Comparison of ENCODE assay signal across 2 cellular contexts in genomic region chr20:56504373-56505005, GRCh38.
A peak's percentile ranks its signal among the peaks of the same experiment; 100 is the strongest.
TF ChIP-seq lines count a peak whose summit lies in the region.

No MANE protein-coding gene starts in this region.

TF ChIP-seq in HCT116, 20 proteins besides CTCF, POLR2A, EP300 and RAD21:
- TF ChIP-seq SRF (IDR thresholded peaks at IDR 0.05; ENCODE audit: low read depth) (no peak), SP1 (IDR thresholded peaks at IDR 0.05; ENCODE audit: low read depth) (no peak)
TF ChIP-seq in HCT116: peak in this region for 0.

TF ChIP-seq in HepG2, 621 proteins besides CTCF, POLR2A, EP300 and RAD21:
- TF ChIP-seq TOPORS (CRISPR knock-in tag; IDR thresholded peaks at IDR 0.05) (no peak), ZNF547 (CRISPR knock-in tag; IDR thresholded peaks at IDR 0.05) (no peak), ZNF225 (CRISPR knock-in tag; IDR thresholded peaks at IDR 0.05) (no peak), ZBTB7A (CRISPR knock-in tag; IDR thresholded peaks at IDR 0.05) (no peak), SMC3 (IDR thresholded peaks at IDR 0.05; ENCODE audit: low read length) (0 out of 2 replicates have a peak, but pooled peaks have one; percentile 14), STAG1 (CRISPR knock-in tag; IDR thresholded peaks at IDR 0.05) (peak; percentile 57), PPARG (CRISPR knock-in tag; conservative IDR thresholded peaks at IDR 0.05) (no peak), ZNF589 (CRISPR knock-in tag; conservative IDR thresholded peaks at IDR 0.05) (no peak)
